7 cellular contexts compared by ENCODE assay signal in genomic region chr1:97820470-97821188, GRCh38.
DNase-seq lines count a peak whose midpoint lies in the region; FAIRE-seq and TF ChIP-seq lines count a peak whose summit lies in the region.

No MANE protein-coding gene starts in this region.

- H3K27me3 Mint-ChIP-seq in endodermal cell (ENCODE audit: insufficient read depth) = no peaks in the 10 kb centered on the region
- H3K27me3 Mint-ChIP-seq in progenitor cell of endocrine pancreas = no peaks in the 10 kb centered on the region
- no peaks in the 10 kb centered on the region for H3K27me3 Mint-ChIP-seq in CD8-positive, alpha-beta memory T cell

- FAIRE-seq in GM12891 (lab: Jason Lieb, UNC) = peak; percentile 47

- H3K9me3 ChIP-seq in endodermal cell (ENCODE audit: control insufficient read depth, low read length) = no peaks in the 10 kb centered on the region
- H3K9me3 ChIP-seq in CD8-positive, alpha-beta memory T cell (ENCODE audit: low read length) = no peaks in the 10 kb centered on the region

- POLR2A ChIA-PET in CD8-positive, alpha-beta memory T cell (lab: Charles Lee) = no interaction called here

- no peak for TF ChIP-seq POLR2A in GM12891 (IDR thresholded peaks at IDR 0.05; ENCODE audit: low read depth, low read length)

- H3K4me3 ChIP-seq in HFF-Myc (replicated peaks; ENCODE audit: low read depth, low read length) (no peak overlapping the region), endodermal cell (ENCODE audit: low read length) (no peak overlapping the region)
- no peak overlapping the region for H3K4me3 ChIP-seq in CD8-positive, alpha-beta memory T cell (ENCODE audit: low read length)

- TF ChIP-seq CTCF in HFF-Myc (IDR thresholded peaks at IDR 0.05; ENCODE audit: low read depth, low read length, missing control alignments) (peak; percentile 35), endodermal cell (conservative IDR thresholded peaks at IDR 0.05) (peak; percentile 72), progenitor cell of endocrine pancreas (IDR thresholded peaks at IDR 0.05; ENCODE audit: unreplicated experiment) (peak; percentile 65)

- H3K9me3 Mint-ChIP-seq in endodermal cell (no peaks in the 10 kb centered on the region), progenitor cell of endocrine pancreas (ENCODE audit: low read depth) (no peaks in the 10 kb centered on the region)
- no peaks in the 10 kb centered on the region for H3K9me3 Mint-ChIP-seq in CD8-positive, alpha-beta memory T cell

- H3K36me3 Mint-ChIP-seq in endodermal cell (ENCODE audit: low read depth) (no peaks in the 10 kb centered on the region), progenitor cell of endocrine pancreas (ENCODE audit: insufficient read depth) (no peaks in the 10 kb centered on the region)
- H3K36me3 Mint-ChIP-seq in CD8-positive, alpha-beta memory T cell = peaks cover 0 to 6% (median 4%) of the 10 kb centered on the region in 3 donors

- H3K4me1 ChIP-seq in endodermal cell (ENCODE audit: control insufficient read depth, insufficient read depth, low read length) = no peaks in the 10 kb centered on the region
- no peaks in the 10 kb centered on the region for H3K4me1 ChIP-seq in CD8-positive, alpha-beta memory T cell (ENCODE audit: insufficient read depth, low read length)

- H3K4me1 Mint-ChIP-seq in endodermal cell (no peaks in the 10 kb centered on the region), progenitor cell of endocrine pancreas (ENCODE audit: low read depth) (peaks cover 4% of the 10 kb centered on the region)
- peaks cover 0 to 4% (median 3%) of the 10 kb centered on the region in 3 donors for H3K4me1 Mint-ChIP-seq in CD8-positive, alpha-beta memory T cell

- CTCF ChIA-PET in CD8-positive, alpha-beta memory T cell (lab: Charles Lee) = no interaction called here

- H3K36me3 ChIP-seq in endodermal cell (ENCODE audit: control insufficient read depth, insufficient read depth, low read length) = no peaks in the 10 kb centered on the region
- no peaks in the 10 kb centered on the region for H3K36me3 ChIP-seq in CD8-positive, alpha-beta memory T cell (ENCODE audit: insufficient read depth, low read length)

- H3K27ac Mint-ChIP-seq in endodermal cell (no peak overlapping the region), progenitor cell of endocrine pancreas (no peak overlapping the region)
- H3K27ac Mint-ChIP-seq in CD8-positive, alpha-beta memory T cell = no peak overlapping the region

- H3K27ac ChIP-seq in endodermal cell (ENCODE audit: low read depth, low read length) = no peak overlapping the region
- no peak overlapping the region for H3K27ac ChIP-seq in CD8-positive, alpha-beta memory T cell (ENCODE audit: low read depth, low read length)

- no peak overlapping the region for H3K9ac ChIP-seq in endodermal cell (ENCODE audit: extremely low read depth, low read length, poor library complexity, severe bottlenecking)

- DNase-seq in GM12891 (ENCODE audit: insufficient read length, low spot score) (no peak), HFF-Myc (ENCODE audit: extremely low read depth, low read depth) (peak; percentile 26), NCI-H446 treated with DMSO at 0.1 percent for 48 hours (lab: John Stamatoyannopoulos, UW) (peak; percentile 39), endodermal cell (no peak), progenitor cell of endocrine pancreas (ENCODE audit: low spot score, unreplicated experiment) (no peak), T1000 (lab: John Stamatoyannopoulos, UW) (no peak)
- no peak for DNase-seq in CD8-positive, alpha-beta memory T cell

- H3K27me3 ChIP-seq in endodermal cell (ENCODE audit: control insufficient read depth, insufficient read depth, low read length, poor library complexity, severe bottlenecking) = no peaks in the 10 kb centered on the region
- no peaks in the 10 kb centered on the region for H3K27me3 ChIP-seq in CD8-positive, alpha-beta memory T cell (ENCODE audit: insufficient read depth, low read length, poor library complexity, severe bottlenecking)

- 62 to 76% methylated on average over 2 to 6 of the region's 6 CpGs for WGBS in endodermal cell (ENCODE audit: insufficient coverage in 1 of 2, insufficient read length in 1 of 2), 2 experiments

- no peak overlapping the region for H3K4me3 Mint-ChIP-seq in endodermal cell
- no peak overlapping the region for H3K4me3 Mint-ChIP-seq in progenitor cell of endocrine pancreas (ENCODE audit: low read depth)
- H3K4me3 Mint-ChIP-seq in CD8-positive, alpha-beta memory T cell = no peak overlapping the region

TF ChIP-seq in GM12891, 5 proteins besides CTCF, POLR2A, EP300 and RAD21:
- TF ChIP-seq PAX5 (IDR thresholded peaks at IDR 0.05; ENCODE audit: insufficient read depth, low read length, severe bottlenecking) (no peak), POU2F2 (IDR thresholded peaks at IDR 0.05; ENCODE audit: low read depth, low read length) (no peak)

Comparison
In these comparisons a context has a peak if more than half of its experiments do, and no peak if none do; other contexts are left out.
1. DNase-seq: peak in HFF-Myc (single experiment) and NCI-H446 treated with DMSO at 0.1 percent for 48 hours (single experiment); none in GM12891 (single experiment), endodermal cell (single experiment), progenitor cell of endocrine pancreas (single experiment), CD8-positive, alpha-beta memory T cell (0 of 5) and T1000 (single experiment).
2. Peak in every context shown above with its lines, with median percentiles within 50 percentile points of each other: CTCF ChIP-seq.